Comparison of ENCODE assay signal across 8 cellular contexts in genomic region chr1:29236993-29237905, GRCh38. TPM values are rescaled to one million over a fixed set of nuclear protein-coding genes. Genes with fewer than 3 reads are reported as not detected.
DNase-seq lines count a peak whose midpoint lies in the region; ATAC-seq and TF ChIP-seq lines count a peak whose summit lies in the region.

No MANE protein-coding gene starts in this region.

- H3K27me3 ChIP-seq in SK-N-SH (ENCODE audit: insufficient read depth) (peaks cover 6% of the 10 kb centered on the region), lower lobe of right lung (ENCODE audit: low read depth) (peaks cover 16% of the 10 kb centered on the region), thymus (ENCODE audit: control insufficient read depth, insufficient read depth) (peaks cover 40% of the 10 kb centered on the region)

- peak overlapping the region; percentile 61 for H3K9ac ChIP-seq in SK-N-SH

- WGBS in SK-N-SH (ENCODE audit: low lambda C conversion rate), result 3% methylated on average over 25 of the region's 95 CpGs
- WGBS in thymus, result 2% methylated on average over 95 of the region's 95 CpGs

- TF ChIP-seq RAD21 in SK-N-SH (IDR thresholded peaks at IDR 0.05; ENCODE audit: low read length), result no peak

- no peaks in the 10 kb centered on the region for H3K9me2 ChIP-seq in SK-N-SH

- H3K27me3 Mint-ChIP-seq in activated CD4-positive, alpha-beta T cell treated with anti-CD3 and anti-CD28 coated beads for 36 hours, result peaks cover 50% of the 10 kb centered on the region

- H3K4me1 ChIP-seq in SK-N-SH (ENCODE audit: control insufficient read depth in 1 of 2, insufficient read depth in 2 of 2, low read depth in 1 of 2, low read length in 1 of 2), result peaks cover 4 to 36% of the 10 kb centered on the region in 2 experiments; a peak in 2 of 4 replicates
- peaks cover 41% of the 10 kb centered on the region for H3K4me1 ChIP-seq in lower lobe of right lung
- peaks cover 9% of the 10 kb centered on the region for H3K4me1 ChIP-seq in thymus (ENCODE audit: control insufficient read depth, insufficient read depth, low read length)

- CTCF ChIA-PET in activated CD4-positive, alpha-beta T cell treated with anti-CD3 and anti-CD28 coated beads for 36 hours (lab: Charles Lee), result interaction anchor here (0.7 to 1.3 kb wide), 3 partner anchors 11 to 54 kb away, joined by 3 read pairs; no protein-coding TSS in a partner anchor
- CTCF ChIA-PET in SK-N-SH (lab: Yijun Ruan, JAX), result interaction anchor here (0.6 to 3.5 kb wide), 25 partner anchors 10 to 1476 kb away, joined by 3 to 20 read pairs (median 4); no protein-coding TSS in a partner anchor

- H3K79me2 ChIP-seq in SK-N-SH (ENCODE audit: insufficient read depth), result no peaks in the 10 kb centered on the region

- H3F3A ChIP-seq in SK-N-SH (replicated peaks; ENCODE audit: insufficient read depth), result no peaks in the 10 kb centered on the region

- POLR2A ChIA-PET in activated CD4-positive, alpha-beta T cell treated with anti-CD3 and anti-CD28 coated beads for 36 hours (lab: Charles Lee), result no interaction called here
- POLR2A ChIA-PET in SK-N-SH (lab: Yijun Ruan, JAX), result no interaction called here

- peak overlapping the region; percentile 91 for H2AFZ ChIP-seq in SK-N-SH (ENCODE audit: low read depth)

- H3K4me2 ChIP-seq in SK-N-SH, result peak overlapping the region; percentile 100

- H3K9me3 ChIP-seq in SK-N-SH, result no peaks in the 10 kb centered on the region
- no peaks in the 10 kb centered on the region for H3K9me3 ChIP-seq in lower lobe of right lung
- H3K9me3 ChIP-seq in thymus (ENCODE audit: control insufficient read depth), result peaks cover 2% of the 10 kb centered on the region

- H3K27ac Mint-ChIP-seq in activated CD4-positive, alpha-beta T cell treated with anti-CD3 and anti-CD28 coated beads for 36 hours, result no peak overlapping the region

- intact Hi-C loops in activated CD4-positive, alpha-beta T cell treated with anti-CD3 and anti-CD28 coated beads for 36 hours (cut with DNase I, micrococcal nuclease), result loop anchor here (1.0 to 10.0 kb wide), 12 partner anchors 22 to 1828 kb away; partner anchors contain the start of gene PUM1 (in 1 of the 2)
- intact Hi-C loops in lower lobe of right lung (cut with DNase I), result no loop called here

- peak overlapping the region; percentile 63 for H3K4me3 Mint-ChIP-seq in activated CD4-positive, alpha-beta T cell treated with anti-CD3 and anti-CD28 coated beads for 36 hours

- H3K27ac ChIP-seq in SK-N-SH (ENCODE audit: low read depth in 2 of 2, low read length in 1 of 2) (peak overlapping the region in 1 of 2 experiments; percentile 29; a peak in 2 of 4 replicates), lower lobe of right lung (peak overlapping the region; percentile 84), thymus (ENCODE audit: low read depth) (no peak overlapping the region)

- TF ChIP-seq CTCF in SK-N-SH (IDR thresholded peaks at IDR 0.05) (no peak), lower lobe of right lung (IDR thresholded peaks at IDR 0.05) (no peak)

- H3K4me3 ChIP-seq in SK-N-SH (ENCODE audit: low read depth in 2 of 2, low read length in 1 of 2), result peak overlapping the region; percentile 49 to 89
- H3K4me3 ChIP-seq in lower lobe of right lung, result peak overlapping the region; percentile 73
- H3K4me3 ChIP-seq in thymus (ENCODE audit: low read length), result peak overlapping the region; percentile 51

- peak; percentile 22 for DNase-seq in activated CD4-positive, alpha-beta T cell treated with anti-CD3 and anti-CD28 coated beads for 36 hours
- no peak for DNase-seq in activated CD4-positive, alpha-beta T cell treated with anti-CD3 and anti-CD28 coated beads, Interleukin-2, amount 50 U/mL, for 4 hours
- DNase-seq in SK-N-SH, result peak; percentile 79
- peak; percentile 79 for DNase-seq in ecto neural progenitor cell (ENCODE audit: low spot score)
- peak; percentile 74 for DNase-seq in lower lobe of right lung
- no peak for DNase-seq in SIG-M5 treated with dmso at 0.1 percent for 504 hours (lab: John Stamatoyannopoulos, UW; ENCODE audit: unreplicated experiment)
- DNase-seq in NCI-H510A (lab: John Stamatoyannopoulos, UW), result no peak

- H3K36me3 ChIP-seq in SK-N-SH (replicated peaks in 1 of 2; ENCODE audit: control insufficient read depth in 1 of 2, insufficient read depth in 2 of 2, low read length in 1 of 2), result no peaks in the 10 kb centered on the region
- H3K36me3 ChIP-seq in lower lobe of right lung, result no peaks in the 10 kb centered on the region
- no peaks in the 10 kb centered on the region for H3K36me3 ChIP-seq in thymus (ENCODE audit: control insufficient read depth, insufficient read depth)

- no peak for TF ChIP-seq EP300 in SK-N-SH (IDR thresholded peaks at IDR 0.05; ENCODE audit: borderline replicate concordance in 1 of 2, low read depth in 1 of 2, low read length in 1 of 2)

- H3K9me3 Mint-ChIP-seq in activated CD4-positive, alpha-beta T cell treated with anti-CD3 and anti-CD28 coated beads for 36 hours (ENCODE audit: low read depth), result no peaks in the 10 kb centered on the region

- H3K4me1 Mint-ChIP-seq in activated CD4-positive, alpha-beta T cell treated with anti-CD3 and anti-CD28 coated beads for 36 hours, result peaks cover 12% of the 10 kb centered on the region

- no peaks in the 10 kb centered on the region for H4K20me1 ChIP-seq in SK-N-SH (ENCODE audit: insufficient read depth)

- H3K36me3 Mint-ChIP-seq in activated CD4-positive, alpha-beta T cell treated with anti-CD3 and anti-CD28 coated beads for 36 hours (ENCODE audit: low read depth), result no peaks in the 10 kb centered on the region

- ATAC-seq in activated CD4-positive, alpha-beta T cell treated with anti-CD3 and anti-CD28 coated beads for 36 hours, result no peak
- ATAC-seq in lower lobe of right lung, result peak; percentile 55 to 63

TF ChIP-seq in SK-N-SH, 30 proteins besides CTCF, POLR2A, EP300 and RAD21:
- TF ChIP-seq MEF2A (IDR thresholded peaks at IDR 0.05; ENCODE audit: borderline replicate concordance, low read depth), result no peak
- no peak for TF ChIP-seq TAF1 (IDR thresholded peaks at IDR 0.05; ENCODE audit: borderline replicate concordance, low read depth, low read length)
- TF ChIP-seq MXI1 (IDR thresholded peaks at IDR 0.05; ENCODE audit: low read depth, low read length), result peak; percentile 5; the same call in 1 of the 2 replicates
- TF ChIP-seq NRF1 (IDR thresholded peaks at IDR 0.05; ENCODE audit: low read depth, low read length), result no peak
- no peak for TF ChIP-seq NFIC (IDR thresholded peaks at IDR 0.05; ENCODE audit: borderline replicate concordance)
- no peak for TF ChIP-seq POLR2AphosphoS5 (IDR thresholded peaks at IDR 0.05; ENCODE audit: low read depth, low read length)

RNA-seq across cellular contexts. Expression of gene PTPRU, which starts 0.9 kb away (rescaled TPM):
- under 1 TPM; 0.37 to 0.89 TPM for total RNA-seq in activated CD4-positive, alpha-beta T cell treated with anti-CD3 and anti-CD28 coated beads for 36 hours
- polyA plus RNA-seq in SK-N-SH (2012; rRNA removed) (2.9 and 3.5 TPM in 2 replicates), thymus (6.3 TPM)
- polyA plus RNA-seq in SK-N-SH (2012; cell fraction: cytosol; rRNA removed), result 1.5 and 2.9 TPM in 2 replicates
- polyA plus RNA-seq in SK-N-SH (2012; cell fraction: nucleus; rRNA removed), result 6.8 and 12.6 TPM in 2 replicates
- 35.1 TPM for total RNA-seq in lower lobe of right lung

RNA-seq across cellular contexts. Expression of gene MECR, which starts 6.5 kb away (rescaled TPM):
- 10 to 100 TPM; 41.3 to 43.1 TPM for total RNA-seq in activated CD4-positive, alpha-beta T cell treated with anti-CD3 and anti-CD28 coated beads for 36 hours
- polyA plus RNA-seq in SK-N-SH (2012; rRNA removed), result 38.3 and 38.7 TPM in 2 replicates
- polyA plus RNA-seq in SK-N-SH (2012; cell fraction: cytosol; rRNA removed), result 28.6 and 32.9 TPM in 2 replicates
- polyA plus RNA-seq in SK-N-SH (2012; cell fraction: nucleus; rRNA removed), result 48.3 and 55.4 TPM in 2 replicates
- total RNA-seq in lower lobe of right lung, result 16.9 TPM
- polyA plus RNA-seq in thymus, result 16.5 TPM

RNA-seq across cellular contexts. Expression of gene SRSF4, which starts 55.5 kb away (rescaled TPM):
- 100 to 1,000 TPM; 129 to 147 TPM for total RNA-seq in activated CD4-positive, alpha-beta T cell treated with anti-CD3 and anti-CD28 coated beads for 36 hours
- polyA plus RNA-seq in SK-N-SH (2012; rRNA removed) (55.3 and 62.6 TPM in 2 replicates), thymus (85.8 TPM)
- polyA plus RNA-seq in SK-N-SH (2012; cell fraction: cytosol; rRNA removed), result 68.6 and 73.7 TPM in 2 replicates
- 125 and 196 TPM in 2 replicates for polyA plus RNA-seq in SK-N-SH (2012; cell fraction: nucleus; rRNA removed)
- 73.9 TPM for total RNA-seq in lower lobe of right lung

Comparison
In these comparisons a context has a peak if more than half of its experiments do, and no peak if none do; other contexts are left out.
1. DNase-seq: peak in activated CD4-positive, alpha-beta T cell treated with anti-CD3 and anti-CD28 coated beads for 36 hours (single experiment), SK-N-SH (single experiment), ecto neural progenitor cell (single experiment) and lower lobe of right lung (single experiment); none in activated CD4-positive, alpha-beta T cell treated with anti-CD3 and anti-CD28 coated beads, Interleukin-2, amount 50 U/mL, for 4 hours (0 of 2), SIG-M5 treated with dmso at 0.1 percent for 504 hours (single experiment) and NCI-H510A (single experiment).
2. RNA of gene PTPRU, which starts 0.9 kb away (total RNA-seq): 35.1 TPM in lower lobe of right lung (single experiment); 0.37 to 0.89 TPM in activated CD4-positive, alpha-beta T cell treated with anti-CD3 and anti-CD28 coated beads for 36 hours; every median in the first group is over 10 times any median in the second.
3. Peak in every context shown above with its lines, with median percentiles within 50 percentile points of each other: H3K4me3 ChIP-seq.